7 cellular contexts compared by ENCODE assay signal in the genomic region with DNA sequence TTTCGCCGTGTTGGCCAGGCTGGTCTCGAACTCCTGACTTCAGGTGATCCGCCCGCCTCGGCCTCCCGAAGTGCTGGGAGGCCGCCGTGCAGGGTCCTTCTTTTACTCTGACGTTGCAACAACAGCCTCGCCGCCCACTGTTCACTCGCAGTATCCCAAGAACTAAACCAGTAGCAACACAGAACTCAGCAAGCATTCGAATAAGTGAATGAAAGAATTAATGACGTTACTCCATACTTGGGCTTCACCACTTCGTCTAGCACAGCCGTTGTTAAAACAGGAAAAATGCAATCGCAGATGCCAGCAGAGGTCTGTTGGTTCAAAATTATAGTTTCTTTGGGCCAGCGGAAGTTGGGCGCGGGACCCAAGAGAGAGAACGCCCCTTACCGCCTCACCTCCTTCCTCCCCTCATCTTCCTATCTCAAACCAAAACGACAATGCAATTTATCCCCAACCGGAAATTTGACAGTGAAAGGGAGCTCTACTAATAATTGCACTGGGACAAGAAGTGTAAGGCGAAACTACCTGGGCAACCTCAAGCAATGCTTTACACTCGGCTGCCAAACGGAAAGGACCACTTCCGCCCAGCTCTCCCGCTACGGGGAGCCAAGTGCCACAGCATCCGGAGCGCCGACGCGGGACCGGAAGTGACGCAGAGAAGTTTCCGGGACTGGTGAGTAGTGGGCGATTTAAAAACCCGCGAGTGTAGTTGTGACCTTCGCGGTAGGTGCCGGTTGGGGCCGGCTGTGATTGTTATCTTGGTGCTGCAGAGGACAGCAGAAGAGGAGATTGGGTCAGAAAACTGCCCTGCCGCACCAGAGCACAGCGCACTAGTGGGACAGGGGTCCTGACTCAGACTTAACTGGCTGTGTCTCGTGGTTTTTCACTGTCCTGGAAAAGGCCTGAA. TPM values are rescaled to one million over a fixed set of nuclear protein-coding genes. Genes with fewer than 3 reads are reported as not detected.
A peak's percentile ranks its signal among the peaks of the same experiment; 100 is the strongest.
DNase-seq lines count a peak whose midpoint lies in the region; ATAC-seq, FAIRE-seq and TF ChIP-seq lines count a peak whose summit lies in the region.

A gene with protein sequence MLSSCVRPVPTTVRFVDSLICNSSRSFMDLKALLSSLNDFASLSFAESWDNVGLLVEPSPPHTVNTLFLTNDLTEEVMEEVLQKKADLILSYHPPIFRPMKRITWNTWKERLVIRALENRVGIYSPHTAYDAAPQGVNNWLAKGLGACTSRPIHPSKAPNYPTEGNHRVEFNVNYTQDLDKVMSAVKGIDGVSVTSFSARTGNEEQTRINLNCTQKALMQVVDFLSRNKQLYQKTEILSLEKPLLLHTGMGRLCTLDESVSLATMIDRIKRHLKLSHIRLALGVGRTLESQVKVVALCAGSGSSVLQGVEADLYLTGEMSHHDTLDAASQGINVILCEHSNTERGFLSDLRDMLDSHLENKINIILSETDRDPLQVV (plus strand): TSS at position 653 of the 907 bp plus-strand sequence. CDS start 2,573 bp downstream, outside the sequence.
Gene PPIL3, minus strand, starts transcription at position 359 of the 907 bp plus-strand sequence. CDS start 1,462 bp downstream, outside the sequence.

- peak; percentile 76 for ATAC-seq in HG03025 (IDR thresholded peaks at IDR 0.05; ENCODE audit: low FRiP score, unreplicated experiment)

- H3K27me3 ChIP-seq in hepatocyte = no peaks in the 10 kb centered on the region

- DNase-seq in GM18507 (ENCODE audit: extremely low spot score, insufficient read length, low read depth) (peak; percentile 83), NCI-H2081 (lab: John Stamatoyannopoulos, UW) (peak; percentile 94 to 99), T1000 (lab: John Stamatoyannopoulos, UW) (peak; percentile 90), astrocyte of the hippocampus (ENCODE audit: low read depth, low spot score) (peak; percentile 99), hepatocyte (ENCODE audit: low spot score) (peak; percentile 98), retina (peak; percentile 97)

- TF ChIP-seq CTCF in hepatocyte (IDR thresholded peaks at IDR 0.05; ENCODE audit: poor library complexity) = no peak

- peak; percentile 96 for FAIRE-seq in GM18507 (lab: Jason Lieb, UNC)

- no peaks in the 10 kb centered on the region for H3K36me3 ChIP-seq in hepatocyte (replicated peaks; ENCODE audit: insufficient read depth, low read depth)

- H3K4me2 ChIP-seq in hepatocyte = peak within 1 kb of the TSS; percentile 87

- no peaks in the 10 kb centered on the region for H3K9me3 ChIP-seq in hepatocyte (ENCODE audit: low read depth)

- under 1% methylated on average over 49 of the region's 49 CpGs for WGBS in hepatocyte (ENCODE audit: low lambda C conversion rate, missing lambda C conversion rate)

- peak within 1 kb of the TSS; percentile 68 for H3K4me3 ChIP-seq in hepatocyte

- H3K9me2 ChIP-seq in hepatocyte (replicated peaks; ENCODE audit: insufficient read depth) = no peaks in the 10 kb centered on the region

- H3K4me1 ChIP-seq in hepatocyte (ENCODE audit: insufficient read depth) = peaks cover 10% of the 10 kb centered on the region

- H3K27ac ChIP-seq in hepatocyte = peak within 1 kb of the TSS; percentile 97

- H3K79me2 ChIP-seq in hepatocyte = peaks cover 51% of the 10 kb centered on the region

- H4K20me1 ChIP-seq in hepatocyte (ENCODE audit: insufficient read depth, poor library complexity, severe bottlenecking) = no peaks in the 10 kb centered on the region

- H2AFZ ChIP-seq in hepatocyte = peak within 1 kb of the TSS; percentile 88

RNA-seq across cellular contexts. Expression of the first gene that starts in this region (rescaled TPM):
- total RNA-seq in hepatocyte = 17.3 and 23.7 TPM in 2 replicates
- polyA plus RNA-seq in hepatocyte = 14.0 and 17.0 TPM in 2 replicates

RNA-seq across cellular contexts. Expression of gene PPIL3, which starts in this region (rescaled TPM):
- total RNA-seq in hepatocyte = 56.6 and 59.0 TPM in 2 replicates
- 23.0 and 26.4 TPM in 2 replicates for polyA plus RNA-seq in hepatocyte

Comparison
In these comparisons a context has a peak if more than half of its experiments do, and no peak if none do; other contexts are left out.
1. Peak in every context shown above with its lines: DNase-seq, ATAC-seq, H3K4me3 ChIP-seq and H3K27ac ChIP-seq.